In genomic region chr10:5685764-5686240, GRCh38 we compare ENCODE assay signal across 8 cellular contexts. TPM values are rescaled to one million over a fixed set of nuclear protein-coding genes. Genes with fewer than 3 reads are reported as not detected.
DNase-seq lines count a peak whose midpoint lies in the region; ATAC-seq and TF ChIP-seq lines count a peak whose summit lies in the region.

No MANE protein-coding gene starts in this region.

- H3K27ac ChIP-seq in brain microvascular endothelial cell: no peak overlapping the region

- POLR2A ChIA-PET in BJ (lab: Charles Lee): no interaction called here

- no peaks in the 10 kb centered on the region for H3K27me3 Mint-ChIP-seq in IgD-negative memory B cell

- H3K4me1 ChIP-seq in mucosa of descending colon (ENCODE audit: low read depth): peaks cover 12% of the 10 kb centered on the region

- intact Hi-C loops in mucosa of descending colon (cut with DNase I, micrococcal nuclease): no loop called here

- CTCF ChIA-PET in BJ (lab: Yijun Ruan, JAX): no interaction called here

- no peaks in the 10 kb centered on the region for H3K9me3 ChIP-seq in mucosa of descending colon

- H3K4me3 ChIP-seq in BJ (ENCODE audit: low read depth, low read length) (peak overlapping the region; percentile 89), brain microvascular endothelial cell (ENCODE audit: low read depth, low read length) (peak overlapping the region; percentile 87), mucosa of descending colon (peak overlapping the region; percentile 80)

- H3K36me3 ChIP-seq in BJ (ENCODE audit: control insufficient read depth, insufficient read depth, low read length): no peaks in the 10 kb centered on the region
- no peaks in the 10 kb centered on the region for H3K36me3 ChIP-seq in brain microvascular endothelial cell (replicated peaks)
- no peaks in the 10 kb centered on the region for H3K36me3 ChIP-seq in mucosa of descending colon (ENCODE audit: low read depth)

- H3K27ac Mint-ChIP-seq in IgD-negative memory B cell: peak overlapping the region; percentile 91 to 95 (median 92)

- TF ChIP-seq CTCF in BJ (IDR thresholded peaks at IDR 0.05; ENCODE audit: insufficient read depth, low read depth, low read length): no peak
- no peak for TF ChIP-seq CTCF in brain microvascular endothelial cell (IDR thresholded peaks at IDR 0.05; ENCODE audit: low read depth, low read length, missing control alignments)
- no peak for TF ChIP-seq CTCF in mucosa of descending colon (IDR thresholded peaks at IDR 0.05)

- H3K9me3 Mint-ChIP-seq in IgD-negative memory B cell: no peaks in the 10 kb centered on the region

- peaks cover 23 to 42% (median 31%) of the 10 kb centered on the region in 3 donors for H3K4me1 Mint-ChIP-seq in IgD-negative memory B cell

- peak overlapping the region; percentile 91 to 97 (median 95) for H3K4me3 Mint-ChIP-seq in IgD-negative memory B cell

- H3K27me3 ChIP-seq in BJ (ENCODE audit: control insufficient read depth, insufficient read depth, low read length) (no peaks in the 10 kb centered on the region), brain microvascular endothelial cell (replicated peaks) (no peaks in the 10 kb centered on the region)

- in situ Hi-C loops in brain microvascular endothelial cell (cut with HindIII; ENCODE audit: low pct_ligation_motif_present, low sequenced_read_pairs) (no loop called here), G401 (cut with HindIII; ENCODE audit: low sequenced_read_pairs) (no loop called here)

- no peaks in the 10 kb centered on the region for H3K36me3 Mint-ChIP-seq in IgD-negative memory B cell

- DNase-seq in BJ (ENCODE audit: low read depth) (no peak), brain microvascular endothelial cell (no peak), mucosa of descending colon (no peak), G401 (ENCODE audit: low spot score) (no peak), ecto neural progenitor cell (ENCODE audit: low spot score) (no peak)

- ATAC-seq in mucosa of descending colon (no peak), GM21381 (IDR thresholded peaks at IDR 0.05; ENCODE audit: unreplicated experiment) (no peak), HG03378 (IDR thresholded peaks at IDR 0.05; ENCODE audit: unreplicated experiment) (no peak)

RNA-seq across cellular contexts. Expression of gene TASOR2, which starts 1.2 kb away (rescaled TPM):
- polyA plus RNA-seq in BJ (2011; rRNA removed): 27.1 and 45.2 TPM in 2 replicates
- 26.9 and 30.3 TPM in 2 replicates for polyA minus RNA-seq in BJ (2011; rRNA and poly(A)+ RNA removed)
- polyA plus RNA-seq in IgD-negative memory B cell: 12.2 TPM
- 10 to 100 TPM; 46.4 to 63.2 (median 58.4) TPM for total RNA-seq in mucosa of descending colon
- total RNA-seq in G401 (2014; rRNA removed; shearing (Covaris generic)): 31.4 and 39.7 TPM in 2 replicates

RNA-seq across cellular contexts. Expression of gene ASB13, which starts 19.4 kb away (rescaled TPM):
- polyA plus RNA-seq in BJ (2011; rRNA removed): 6.3 and 8.6 TPM in 2 replicates
- polyA minus RNA-seq in BJ (2011; rRNA and poly(A)+ RNA removed): 6.3 and 9.3 TPM in 2 replicates
- polyA plus RNA-seq in IgD-negative memory B cell: 6.6 TPM
- total RNA-seq in mucosa of descending colon: 10 to 100 TPM; 34.6 to 76.1 (median 50.5) TPM
- total RNA-seq in G401 (2014; rRNA removed; shearing (Covaris generic)): 16.4 and 17.9 TPM in 2 replicates
